In genomic region chrX:13638826-13639225, GRCh38 we compare ENCODE assay signal across 22 cellular contexts.
"Had no signal": no experiment of that assay in that cellular context is flagged by ENCODE, and none has a peak within 500 bp of the region (broad histone marks: within the 10 kb centered on the region; RNA-seq: fewer than 3 reads in every experiment).

No MANE protein-coding gene starts in this region.

- H3K9me3 ChIP-seq: colonic mucosa, testis had no signal

- H3K4me3 Mint-ChIP-seq: naive B cell; nephron progenitor cell; stimulated activated naive B cell treated with anti-CD40 and anti-IgM and Interleukin-4, amounts not matched to agents 10 μg/mL and 1 μg/mL and 100 μg/mL, for 72 hours; stimulated activated naive CD8-positive, alpha-beta T cell treated with anti-CD3 and anti-CD28 coated beads, Interleukin-15, amount 100 ng/mL, for 72 hours had no signal

- FAIRE-seq: endometrium had no signal

- H3K27me3 ChIP-seq: colonic mucosa, esophagus muscularis mucosa, testis had no signal

- H3K27ac Mint-ChIP-seq: naive B cell; nephron progenitor cell; stimulated activated naive B cell treated with anti-CD40 and anti-IgM and Interleukin-4, amounts not matched to agents 10 μg/mL and 1 μg/mL and 100 μg/mL, for 72 hours; stimulated activated naive CD8-positive, alpha-beta T cell treated with anti-CD3 and anti-CD28 coated beads, Interleukin-15, amount 100 ng/mL, for 72 hours had no signal

- H3K4me1 ChIP-seq: colonic mucosa, esophagus muscularis mucosa, gastrocnemius medialis, parathyroid adenoma, psoas muscle, testis, tibial nerve had no signal

- H3K4me1 Mint-ChIP-seq: naive B cell; nephron progenitor cell; stimulated activated naive B cell treated with anti-CD40 and anti-IgM and Interleukin-4, amounts not matched to agents 10 μg/mL and 1 μg/mL and 100 μg/mL, for 72 hours; stimulated activated naive CD8-positive, alpha-beta T cell treated with anti-CD3 and anti-CD28 coated beads, Interleukin-15, amount 100 ng/mL, for 72 hours had no signal

- H3K36me3 ChIP-seq: colonic mucosa, esophagus muscularis mucosa, gastrocnemius medialis, tibial nerve had no signal

- ATAC-seq: gastrocnemius medialis; left cardiac atrium; psoas muscle; sciatic nerve; stimulated activated naive B cell treated with anti-CD40 and anti-IgM and Interleukin-4, amounts not matched to agents 10 μg/mL and 1 μg/mL and 100 μg/mL, for 72 hours; stimulated activated naive CD8-positive, alpha-beta T cell treated with anti-CD3 and anti-CD28 coated beads, Interleukin-15, amount 100 ng/mL, for 72 hours had no signal

- DNase-seq: cerebellar nuclear complex; colonic mucosa; effector CD8-positive, alpha-beta T cell; gastrocnemius medialis; glutamatergic neuron; islet precursor cell; left cardiac atrium; mesendoderm; naive B cell; nephron progenitor cell; psoas muscle; stimulated activated CD4-positive, alpha-beta T cell treated with anti-CD3 and anti-CD28 coated beads, Interleukin-2, amount 100 ng/mL, for 24 hours; stimulated activated CD4-positive, alpha-beta T cell treated with anti-CD3 and anti-CD28 coated beads, Interleukin-4, amount 100 ng/mL, for 4 hours; stimulated activated naive B cell treated with anti-CD40 and anti-IgM and Interleukin-4, amounts not matched to agents 10 μg/mL and 1 μg/mL and 100 μg/mL, for 72 hours; stimulated activated naive CD8-positive, alpha-beta T cell treated with anti-CD3 and anti-CD28 coated beads, Interleukin-15, amount 100 ng/mL, for 72 hours; testis had no signal

- H3K27ac ChIP-seq: colonic mucosa, epithelial cell of prostate, esophagus muscularis mucosa, gastrocnemius medialis, parathyroid adenoma, psoas muscle, testis, tibial nerve had no signal

- H3K4me3 ChIP-seq: colonic mucosa, esophagus muscularis mucosa, gastrocnemius medialis, psoas muscle, testis, tibial nerve had no signal
